Comparison of ENCODE assay signal across 16 cellular contexts in the genomic region with DNA sequence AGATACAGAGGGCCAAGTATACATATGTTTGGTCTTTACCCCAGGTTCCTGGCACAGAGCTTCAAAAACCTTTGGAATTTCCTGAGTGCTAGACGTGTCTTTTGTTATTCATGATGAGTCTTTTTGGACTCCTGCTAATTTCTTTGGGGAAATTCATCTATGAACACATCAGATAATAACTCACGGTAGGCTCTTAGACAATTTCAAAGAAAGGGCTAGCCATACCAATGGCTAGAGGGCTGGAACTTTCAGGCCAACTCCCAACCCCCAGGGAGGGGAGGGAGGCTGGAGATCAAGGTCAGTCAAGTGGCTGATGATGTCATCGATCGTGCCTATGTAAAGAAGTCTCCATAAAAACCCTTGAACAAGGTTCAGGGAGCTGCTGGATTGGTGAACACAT.
DNase-seq lines count a peak whose midpoint lies in the region; FAIRE-seq and TF ChIP-seq lines count a peak whose summit lies in the region.
"Had no signal": no experiment of that assay in that cellular context is flagged by ENCODE, and none has a peak within 500 bp of the region (broad histone marks: within the 10 kb centered on the region; RNA-seq: fewer than 3 reads in every experiment).

No MANE protein-coding gene starts in this region.

- no peak for FAIRE-seq in bronchial epithelial cell (lab: Jason Lieb, UNC)

- H3K9me3 ChIP-seq in tibial nerve: no peaks in the 10 kb centered on the region
- H3K9me3 ChIP-seq: thoracic aorta had no signal

- H3K4me3 ChIP-seq in bronchial epithelial cell (ENCODE audit: low read depth, low read length): no peak overlapping the region
- H3K4me3 ChIP-seq in tibial nerve: no peak overlapping the region
- H3K4me3 ChIP-seq: SJSA1, thoracic aorta had no signal

- no peak for TF ChIP-seq CTCF in bronchial epithelial cell (IDR thresholded peaks at IDR 0.05; ENCODE audit: insufficient read depth, low read length, severe bottlenecking)
- TF ChIP-seq CTCF in GM13976 (IDR thresholded peaks at IDR 0.05; ENCODE audit: borderline replicate concordance, control extremely low read depth, extremely low read depth, insufficient read depth, missing control alignments): no peak
- no peak for TF ChIP-seq CTCF in tibial nerve (IDR thresholded peaks at IDR 0.05)

- TF ChIP-seq EP300 in tibial nerve (IDR thresholded peaks at IDR 0.05): no peak

- TF ChIP-seq POLR2A in tibial nerve (IDR thresholded peaks at IDR 0.05): no peak

- DNase-seq in ELR (ENCODE audit: low read depth) (peak; percentile 85), LHCN-M2 (ENCODE audit: low read depth) (peak; percentile 21), bronchial epithelial cell (ENCODE audit: low read depth) (peak; percentile 78), kidney tubule cell (ENCODE audit: low spot score) (peak; percentile 84), Ammon's horn (ENCODE audit: low spot score) (no peak), NCI-H1048 (lab: John Stamatoyannopoulos, UW) (no peak), GM13976 (ENCODE audit: low spot score) (no peak), tibial nerve (ENCODE audit: low spot score in 2 of 2) (no peak)
- DNase-seq: activated CD4-positive, alpha-beta T cell treated with anti-CD3 and anti-CD28 coated beads, Interleukin-2, amount 10 ng/mL, durations not matched to agents 7 days and 5 days; activated naive CD8-positive, alpha-beta T cell treated with anti-CD3 and anti-CD28 coated beads for 36 hours; activated T-cell treated with anti-CD3 and anti-CD28 coated beads, Interleukin-2, amount 50 U/mL, for 1 hour; hypothalamus; NCI-H1436; stimulated activated CD4-positive, alpha-beta T cell treated with anti-CD3 and anti-CD28 coated beads, Interleukin-2, amount 100 ng/mL, for 48 hours had no signal

- in situ Hi-C loops in GM13976 (cut with MboI; ENCODE audit: low sequenced_read_pairs, unreplicated experiment): no loop called here

- no peaks in the 10 kb centered on the region for H3K27me3 ChIP-seq in bronchial epithelial cell (ENCODE audit: control insufficient read depth, insufficient read depth, low read length)
- no peaks in the 10 kb centered on the region for H3K27me3 ChIP-seq in tibial nerve
- H3K27me3 ChIP-seq: SJSA1 had no signal

- 77 to 85% methylated on average over 4 of the region's 4 CpGs for WGBS in tibial nerve, 2 donors

- H3K27ac ChIP-seq in tibial nerve: no peak overlapping the region
- H3K27ac ChIP-seq: SJSA1, thoracic aorta had no signal

- no peaks in the 10 kb centered on the region for H3K36me3 ChIP-seq in bronchial epithelial cell (ENCODE audit: control insufficient read depth, insufficient read depth, low read length)
- no peaks in the 10 kb centered on the region for H3K36me3 ChIP-seq in tibial nerve
- H3K36me3 ChIP-seq: thoracic aorta had no signal

- H3K4me1 ChIP-seq in tibial nerve: peaks cover 0 to 22% (median 0%) of the 10 kb centered on the region in 4 donors

Comparison
In these comparisons a context has a peak if more than half of its experiments do, and no peak if none do; other contexts are left out.
1. DNase-seq: peak in ELR (single experiment), LHCN-M2 (single experiment), bronchial epithelial cell (single experiment) and kidney tubule cell (single experiment); none in Ammon's horn (single experiment), NCI-H1048 (single experiment), GM13976 (single experiment) and tibial nerve (0 of 2).